13 cellular contexts compared by ENCODE assay signal in the genomic region with DNA sequence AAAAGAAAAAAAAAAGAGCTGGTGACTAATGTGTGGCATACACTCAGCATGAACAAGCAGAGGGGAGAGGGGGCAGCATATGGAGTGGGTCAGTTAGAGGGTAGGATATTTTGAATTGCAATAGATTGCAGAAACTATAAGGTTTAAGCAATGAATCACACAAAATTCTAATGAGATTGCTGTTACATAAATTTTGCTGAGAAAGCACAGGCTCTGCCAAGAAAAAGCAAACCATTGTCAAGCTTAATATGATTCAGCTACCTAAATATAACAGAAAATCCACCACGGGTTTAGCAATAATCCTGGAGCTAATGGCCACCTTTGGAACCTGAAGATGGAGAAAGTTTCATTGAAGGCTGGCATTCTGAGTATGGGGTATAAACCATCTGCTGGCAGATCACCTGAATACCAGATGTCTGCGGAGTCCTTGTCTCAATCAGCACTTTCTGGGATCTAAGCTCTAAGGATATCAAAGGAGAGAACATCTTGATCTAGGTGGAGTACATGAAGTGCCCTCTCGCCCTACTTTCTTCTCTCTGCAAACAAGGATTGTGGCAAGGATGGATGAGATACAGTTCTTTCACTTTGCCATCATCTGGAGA. TPM values are rescaled to one million over a fixed set of nuclear protein-coding genes. Genes with fewer than 3 reads are reported as not detected.
DNase-seq lines count a peak whose midpoint lies in the region; ATAC-seq, FAIRE-seq and TF ChIP-seq lines count a peak whose summit lies in the region.
"Had no signal": no experiment of that assay in that cellular context is flagged by ENCODE, and none has a peak within 500 bp of the region (broad histone marks: within the 10 kb centered on the region; RNA-seq: fewer than 3 reads in every experiment).

No MANE protein-coding gene starts in this region.

- no peaks in the 10 kb centered on the region for H3K9me3 Mint-ChIP-seq in activated naive CD4-positive, alpha-beta T cell treated with anti-CD3 and anti-CD28 coated beads, Interleukin-2, amount 50 U/mL, for 72 hours
- H3K9me3 Mint-ChIP-seq: activated B cell treated with CpG ODN at 0.5 μM for 24 hours had no signal

- no peak for FAIRE-seq in keratinocyte (lab: Jason Lieb, UNC)
- FAIRE-seq: colon had no signal

- no peak for TF ChIP-seq POLR2A in uterus (IDR thresholded peaks at IDR 0.05)

- dilution Hi-C loops in keratinocyte (cut with MboI; ENCODE audit: extremely low pct_ligation_motif_present, low sequenced_read_pairs): no loop called here

- H3K9me1 ChIP-seq in keratinocyte (ENCODE audit: control insufficient read depth, extremely low read depth, insufficient read depth, low read length): peaks cover 3% of the 10 kb centered on the region

- H3K4me3 ChIP-seq in keratinocyte (ENCODE audit: control insufficient read depth in 2 of 3, extremely low read depth in 1 of 3, insufficient read depth in 2 of 3, low read depth in 1 of 3, low read length in 3 of 3) (no peak overlapping the region), uterus (no peak overlapping the region), colonic mucosa (no peak overlapping the region)

- intact Hi-C loops in uterus (cut with DNase I; ENCODE audit: low total_unique reads) (no loop called here), colonic mucosa (cut with DNase I) (no loop called here)

- peaks cover 0 to 6% of the 10 kb centered on the region in 2 donors for H3K36me3 Mint-ChIP-seq in activated naive CD4-positive, alpha-beta T cell treated with anti-CD3 and anti-CD28 coated beads, Interleukin-2, amount 50 U/mL, for 72 hours

- H3K27ac Mint-ChIP-seq in activated naive CD4-positive, alpha-beta T cell treated with anti-CD3 and anti-CD28 coated beads, Interleukin-2, amount 50 U/mL, for 72 hours: peak overlapping the region; percentile 31 to 44

- ATAC-seq in activated naive CD4-positive, alpha-beta T cell treated with anti-CD3 and anti-CD28 coated beads, Interleukin-2, amount 50 U/mL, for 72 hours: no peak
- ATAC-seq in GM21528 (IDR thresholded peaks at IDR 0.05; ENCODE audit: low FRiP score, unreplicated experiment): no peak

- no peak for TF ChIP-seq CTCF in keratinocyte (optimal IDR thresholded peaks at IDR 0.05 in 1 of 3, IDR thresholded peaks at IDR 0.05 in 1 of 3, conservative IDR thresholded peaks at IDR 0.05 in 1 of 3; ENCODE audit: extremely low read depth in 1 of 3, insufficient read depth in 2 of 3, low read length in 3 of 3)
- TF ChIP-seq CTCF in uterus (IDR thresholded peaks at IDR 0.05): no peak
- TF ChIP-seq CTCF in colonic mucosa (IDR thresholded peaks at IDR 0.05): no peak

- H3K4me1 ChIP-seq in keratinocyte (ENCODE audit: control insufficient read depth, extremely low read depth, insufficient read depth, low read length) (peaks cover 21% of the 10 kb centered on the region), uterus (peaks cover 6 to 12% of the 10 kb centered on the region in 2 donors), colonic mucosa (no peaks in the 10 kb centered on the region)

- no peaks in the 10 kb centered on the region for H3K79me2 ChIP-seq in keratinocyte (ENCODE audit: control insufficient read depth, insufficient read depth, low read length)

- H3K9ac ChIP-seq in keratinocyte (ENCODE audit: control insufficient read depth, extremely low read depth, insufficient read depth, low read length) (no peak overlapping the region), colonic mucosa (ENCODE audit: low read depth in 2 of 2, low read length in 2 of 2) (no peak overlapping the region)

- H3K36me3 ChIP-seq in keratinocyte (ENCODE audit: control insufficient read depth in 2 of 2, extremely low read depth in 1 of 2, insufficient read depth in 2 of 2, low read length in 2 of 2) (peaks cover 3 to 13% of the 10 kb centered on the region in 2 experiments), uterus (no peaks in the 10 kb centered on the region), colonic mucosa (no peaks in the 10 kb centered on the region)

- H3K27me3 ChIP-seq in keratinocyte (ENCODE audit: control insufficient read depth, extremely low read depth, insufficient read depth, low read length): no peaks in the 10 kb centered on the region
- no peaks in the 10 kb centered on the region for H3K27me3 ChIP-seq in uterus
- H3K27me3 ChIP-seq in colonic mucosa: no peaks in the 10 kb centered on the region

- H3K9me3 ChIP-seq in keratinocyte (ENCODE audit: control insufficient read depth, low read depth, low read length) (no peaks in the 10 kb centered on the region), uterus (no peaks in the 10 kb centered on the region), colonic mucosa (no peaks in the 10 kb centered on the region)

- DNase-seq in activated naive CD4-positive, alpha-beta T cell treated with anti-CD3 and anti-CD28 coated beads, Interleukin-2, amount 50 U/mL, for 72 hours (ENCODE audit: low spot score in 2 of 2): no peak
- no peak for DNase-seq in activated naive CD4-positive, alpha-beta T cell treated with Interleukin-2 at 50 U/mL for 16 hours
- peak; percentile 76 for DNase-seq in astrocyte of the hippocampus (ENCODE audit: low read depth, low spot score)
- peak; percentile 19 for DNase-seq in keratinocyte (ENCODE audit: low read depth, low spot score)
- DNase-seq in uterus: no peak
- DNase-seq in NCI-H187 (lab: John Stamatoyannopoulos, UW): no peak
- DNase-seq in colonic mucosa: no peak
- DNase-seq: activated B cell treated with CpG ODN at 0.5 μM for 24 hours, NCI-H1436 treated with DMSO at 0.1 percent for 48 hours had no signal

- H3K27ac ChIP-seq in keratinocyte (ENCODE audit: control insufficient read depth, insufficient read depth, low read length) (peak overlapping the region; percentile 91), uterus (peak overlapping the region; percentile 54 to 60), colonic mucosa (no peak overlapping the region)
- H3K27ac ChIP-seq: C4-2B had no signal

- peak overlapping the region; percentile 54 for H3K4me2 ChIP-seq in keratinocyte (ENCODE audit: control insufficient read depth, extremely low read depth, insufficient read depth, low read depth, low read length)

- no peaks in the 10 kb centered on the region for H4K20me1 ChIP-seq in keratinocyte (ENCODE audit: control insufficient read depth, extremely low read depth, insufficient read depth, low read length)

- no peak overlapping the region for H2AFZ ChIP-seq in keratinocyte (ENCODE audit: control insufficient read depth, low read length)

RNA-seq across cellular contexts. Expression of a gene that starts 30.3 kb away (rescaled TPM):
- not detected for total RNA-seq in activated naive CD4-positive, alpha-beta T cell treated with anti-CD3 and anti-CD28 coated beads, Interleukin-2, amount 50 U/mL, for 72 hours
- polyA plus RNA-seq in keratinocyte: not detected in 3 replicates
- polyA plus RNA-seq in keratinocyte (2011; ENCODE audit: low read depth): not detected
- not detected in 2 replicates for polyA plus RNA-seq in keratinocyte (2011; cell fraction: cytosol; rRNA removed)
- not detected in 2 replicates for polyA plus RNA-seq in keratinocyte (2011; cell fraction: nucleus; rRNA removed)
- 0.08 TPM in 1 of 2 replicates, not detected in the other for polyA plus RNA-seq in keratinocyte (2012; ENCODE audit: low replicate concordance)
- polyA minus RNA-seq in keratinocyte: not detected in 3 replicates
- not detected for polyA minus RNA-seq in keratinocyte (2011; cell fraction: cytosol; rRNA and poly(A)+ RNA removed)
- not detected in 2 replicates for polyA minus RNA-seq in keratinocyte (2011; cell fraction: nucleus; rRNA and poly(A)+ RNA removed)
- total RNA-seq in uterus: 1 to 10 TPM in 1 of 4 donors, under 1 TPM in 2, not detected in 1; 0.82 to 1.9 (median 0.88) TPM
- total RNA-seq in colonic mucosa: 1 to 10 TPM in 1 of 2 donors, not detected in 1; 1.0 TPM
- total RNA-seq: activated B cell treated with CpG ODN at 0.5 μM for 24 hours, mononuclear cell had no signal

RNA-seq across cellular contexts. Expression of a gene that starts 59.2 kb away (rescaled TPM):
- 10 to 100 TPM; 81.1 to 83.3 TPM for total RNA-seq in activated naive CD4-positive, alpha-beta T cell treated with anti-CD3 and anti-CD28 coated beads, Interleukin-2, amount 50 U/mL, for 72 hours
- polyA plus RNA-seq in keratinocyte: 44.9 to 86.5 TPM (median 61.2 TPM) in 3 replicates
- 235 TPM for polyA plus RNA-seq in keratinocyte (2011; ENCODE audit: low read depth)
- 47.4 and 64.6 TPM in 2 replicates for polyA plus RNA-seq in keratinocyte (2011; cell fraction: cytosol; rRNA removed)
- 128 and 141 TPM in 2 replicates for polyA plus RNA-seq in keratinocyte (2011; cell fraction: nucleus; rRNA removed)
- polyA plus RNA-seq in keratinocyte (2012; ENCODE audit: low replicate concordance): 29.3 and 48.3 TPM in 2 replicates
- 48.0 to 79.4 TPM (median 48.8 TPM) in 3 replicates for polyA minus RNA-seq in keratinocyte
- 29.0 TPM for polyA minus RNA-seq in keratinocyte (2011; cell fraction: cytosol; rRNA and poly(A)+ RNA removed)
- polyA minus RNA-seq in keratinocyte (2011; cell fraction: nucleus; rRNA and poly(A)+ RNA removed): 45.2 and 74.5 TPM in 2 replicates
- total RNA-seq in uterus (10 to 100 TPM; 32.4 to 98.1 (median 59.9) TPM), colonic mucosa (10 to 100 TPM; 48.0 to 55.2 TPM)

Comparison
In these comparisons a context has a peak if more than half of its experiments do, and no peak if none do; other contexts are left out.
1. DNase-seq: peak in astrocyte of the hippocampus (single experiment) and keratinocyte (single experiment); none in activated naive CD4-positive, alpha-beta T cell treated with anti-CD3 and anti-CD28 coated beads, Interleukin-2, amount 50 U/mL, for 72 hours (0 of 2), activated naive CD4-positive, alpha-beta T cell treated with Interleukin-2 at 50 U/mL for 16 hours (single experiment), uterus (0 of 2), NCI-H187 (0 of 2) and colonic mucosa (single experiment).